21 cellular contexts compared by ENCODE assay signal in the genomic region with DNA sequence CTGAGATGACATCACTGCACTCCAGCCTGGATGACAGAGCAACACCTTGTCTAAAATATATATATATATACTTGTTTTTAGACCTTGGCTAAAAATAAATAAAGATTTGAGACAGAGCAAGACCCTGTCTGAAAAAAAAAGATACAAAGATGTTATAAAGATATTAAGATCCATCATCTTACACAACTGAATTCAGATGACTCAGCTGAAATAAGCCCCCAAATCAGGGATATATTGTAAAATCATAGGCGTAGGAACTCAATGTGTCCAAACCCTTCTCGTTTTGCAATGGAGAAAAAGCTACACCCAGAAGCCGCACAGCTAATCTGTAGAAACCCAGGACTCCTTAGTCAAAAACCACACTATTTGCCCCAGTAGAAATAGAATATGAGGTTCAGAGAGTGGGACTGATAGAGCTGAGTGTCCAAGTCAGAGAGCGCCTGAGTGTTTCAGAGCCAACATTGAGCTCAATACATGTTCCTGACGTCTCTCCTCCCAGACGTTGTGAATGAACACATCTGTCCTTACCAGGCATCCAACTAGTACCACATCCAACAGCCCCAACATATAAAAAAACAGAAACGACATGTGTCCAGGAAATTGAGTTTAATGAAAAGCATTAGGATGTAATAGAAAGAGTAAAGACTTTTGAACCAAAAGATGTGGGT.
A peak's percentile ranks its signal among the peaks of the same experiment; 100 is the strongest.
DNase-seq lines count a peak whose midpoint lies in the region; ATAC-seq, FAIRE-seq and TF ChIP-seq lines count a peak whose summit lies in the region.
"Had no signal": no experiment of that assay in that cellular context is flagged by ENCODE, and none has a peak within 500 bp of the region (broad histone marks: within the 10 kb centered on the region; RNA-seq: fewer than 3 reads in every experiment).

No MANE protein-coding gene starts in this region.

- H3K9me1 ChIP-seq in IMR-90 (ENCODE audit: insufficient read depth, low read length) = 0 out of 2 replicates have a peak, but pooled peaks cover under 1% of the 10 kb centered on the region

- no peak overlapping the region for H2AK9ac ChIP-seq in IMR-90 (replicated peaks; ENCODE audit: low read depth, low read length, poor library complexity)

- no peaks in the 10 kb centered on the region for H3K27me3 ChIP-seq in right cardiac atrium (ENCODE audit: control insufficient read depth, insufficient read depth)
- no peaks in the 10 kb centered on the region for H3K27me3 ChIP-seq in IMR-90 (ENCODE audit: control insufficient read depth, insufficient read depth, low read length)
- no peaks in the 10 kb centered on the region for H3K27me3 ChIP-seq in stomach
- H3K27me3 ChIP-seq: BLaER1 treated with 17β-estradiol and CSF1 and Interleukin-3, amounts not matched to agents 10 nM and 100 nM had no signal

- H3K56ac ChIP-seq in IMR-90 (ENCODE audit: extremely low read depth, insufficient read depth, low read length) = no peak overlapping the region

- H3K18ac ChIP-seq in IMR-90 (ENCODE audit: low read depth, low read length) = no peak overlapping the region

- no TSS peak for BruUV-seq in IMR-90 (replicated peaks; lab: Mats Ljungman, UMichigan)

- DNase-seq in right cardiac atrium = peak in 1 of 3 donors; percentile 47
- DNase-seq in cardiac septum (ENCODE audit: low spot score) = no peak
- DNase-seq in A549 (ENCODE audit: low read depth in 1 of 2, low spot score in 1 of 2) = no peak
- DNase-seq in IMR-90 = no peak
- DNase-seq in stomach = no peak
- no peak for DNase-seq in retina
- DNase-seq: 8988T; AML-193; Caco-2; Calu3; CD4-positive, alpha-beta T cell; CD8-positive, alpha-beta T cell; DMS79 treated with DMSO at 0.1 percent for 48 hours; GF-D8 had no signal

- no peak overlapping the region for H3K4ac ChIP-seq in IMR-90 (ENCODE audit: low read depth, low read length)

- WGBS in right cardiac atrium = 64% methylated on average over 7 of the region's 7 CpGs
- WGBS in A549 (ENCODE audit: missing lambda C conversion rate) = 55% methylated on average over 7 of the region's 7 CpGs
- no CpG with 5 or more reads among the region's 7 CpGs for WGBS in IMR-90 (ENCODE audit: extremely low coverage in 2 of 2, insufficient read length in 1 of 2), 2 experiments
- 59 to 81% (median 74%) methylated on average over 7 of the region's 7 CpGs for WGBS in stomach, 5 donors

- H4K20me1 ChIP-seq in IMR-90 (ENCODE audit: insufficient read depth, low read length) = no peaks in the 10 kb centered on the region
- H4K20me1 ChIP-seq: BLaER1 treated with 17β-estradiol and CSF1 and Interleukin-3, amounts not matched to agents 10 nM and 100 nM had no signal

- no peaks in the 10 kb centered on the region for H3K79me1 ChIP-seq in IMR-90 (ENCODE audit: low read depth in 1 of 2, low read length in 2 of 2)

- no peak overlapping the region for H2AK5ac ChIP-seq in IMR-90 (ENCODE audit: low read depth, low read length)

- H3K36me3 ChIP-seq in IMR-90 (ENCODE audit: control insufficient read depth, insufficient read depth, low read length) (no peaks in the 10 kb centered on the region), stomach (no peaks in the 10 kb centered on the region)
- H3K36me3 ChIP-seq: BLaER1 treated with 17β-estradiol and CSF1 and Interleukin-3, amounts not matched to agents 10 nM and 100 nM had no signal

- no peak for TF ChIP-seq POLR2A in A549 (IDR thresholded peaks at IDR 0.05; ENCODE audit: low read length)
- TF ChIP-seq POLR2A in IMR-90 (IDR thresholded peaks at IDR 0.05; ENCODE audit: low read depth, low read length) = no peak
- TF ChIP-seq POLR2A in stomach (IDR thresholded peaks at IDR 0.05) = no peak

- TF ChIP-seq CTCF in A549 (IDR thresholded peaks at IDR 0.05) (no peak), IMR-90 (conservative IDR thresholded peaks at IDR 0.05; ENCODE audit: low read depth, low read length) (no peak), stomach (IDR thresholded peaks at IDR 0.05) (no peak)

- H4K8ac ChIP-seq in IMR-90 (ENCODE audit: low read depth in 2 of 2, low read length in 2 of 2) = no peak overlapping the region

- H3K14ac ChIP-seq in IMR-90 (replicated peaks; ENCODE audit: low read depth, low read length) = no peak overlapping the region

- H3K9me3 ChIP-seq in right cardiac atrium (ENCODE audit: control insufficient read depth, low read length) (no peaks in the 10 kb centered on the region), A549 (no peaks in the 10 kb centered on the region), IMR-90 (ENCODE audit: control insufficient read depth, insufficient read depth, low read length) (no peaks in the 10 kb centered on the region), stomach (no peaks in the 10 kb centered on the region)
- H3K9me3 ChIP-seq: BLaER1 treated with 17β-estradiol and CSF1 and Interleukin-3, amounts not matched to agents 10 nM and 100 nM; Caco-2 had no signal

- H3K4me1 ChIP-seq in right cardiac atrium (ENCODE audit: control insufficient read depth, insufficient read depth, low read length) (peaks cover 7% of the 10 kb centered on the region), A549 (no peaks in the 10 kb centered on the region), IMR-90 (ENCODE audit: control insufficient read depth, insufficient read depth, low read length) (peaks cover 12% of the 10 kb centered on the region), stomach (peaks cover 0 to 8% (median 2%) of the 10 kb centered on the region in 4 donors)
- H3K4me1 ChIP-seq: Caco-2 had no signal

- in situ Hi-C loops in IMR-90 (cut with MboI; ENCODE audit: low sequenced_read_pairs) = no loop called here

- no peak overlapping the region for H2AFZ ChIP-seq in IMR-90 (replicated peaks; ENCODE audit: low read length, poor library complexity)

- POLR2A ChIA-PET in A549 (lab: Yijun Ruan, JAX) (no interaction called here), IMR-90 (lab: Charles Lee; ENCODE audit: unreplicated experiment) (no interaction called here)

- H3K4me2 ChIP-seq in A549 (no peak overlapping the region), IMR-90 (ENCODE audit: low read depth, low read length) (no peak overlapping the region)
- H3K4me2 ChIP-seq: BLaER1 treated with 17β-estradiol and CSF1 and Interleukin-3, amounts not matched to agents 10 nM and 100 nM had no signal

- H2BK20ac ChIP-seq in IMR-90 (ENCODE audit: low read depth, low read length) = no peak overlapping the region

- dilution Hi-C loops in IMR-90 (cut with HindIII; ENCODE audit: low sequenced_read_pairs, unreplicated experiment) = no loop called here

- H2BK120ac ChIP-seq in IMR-90 (ENCODE audit: low read depth, low read length) = no peak overlapping the region

- H4K5ac ChIP-seq in IMR-90 (ENCODE audit: low read depth, low read length) = no peak overlapping the region

- no peak overlapping the region for H4K91ac ChIP-seq in IMR-90 (ENCODE audit: insufficient read depth, low read depth, low read length)

- intact Hi-C loops in right cardiac atrium (cut with DNase I) = no loop called here
- intact Hi-C loops in cardiac septum (cut with DNase I) = no loop called here
- intact Hi-C loops in IMR-90 (cut with micrococcal nuclease) = loop anchor here (5.0 kb wide), 1 partner anchor 107 kb away; no protein-coding TSS in a partner anchor
- intact Hi-C loops in stomach (cut with DNase I; ENCODE audit: low total_unique reads) = no loop called here

- no peak overlapping the region for H2BK5ac ChIP-seq in IMR-90 (ENCODE audit: low read depth, low read length, poor library complexity, severe bottlenecking)

- H3K4me3 ChIP-seq in right cardiac atrium (ENCODE audit: low read length) (no peak overlapping the region), A549 (no peak overlapping the region), IMR-90 (ENCODE audit: insufficient read depth, low read depth, low read length) (no peak overlapping the region), stomach (no peak overlapping the region)
- H3K4me3 ChIP-seq: BLaER1 treated with 17β-estradiol and CSF1 and Interleukin-3, amounts not matched to agents 10 nM and 100 nM had no signal

- ATAC-seq in right cardiac atrium = peak; percentile 40 to 54
- no peak for ATAC-seq in A549
- ATAC-seq in IMR-90 (ENCODE audit: low read depth) = no peak
- ATAC-seq: CD8-positive, alpha-beta T cell had no signal

- TF ChIP-seq EP300 in A549 (IDR thresholded peaks at IDR 0.05) (no peak), stomach (IDR thresholded peaks at IDR 0.05) (no peak)

- H2BK15ac ChIP-seq in IMR-90 (ENCODE audit: low read depth, low read length) = no peak overlapping the region

- H3K9ac ChIP-seq in IMR-90 (ENCODE audit: low read depth, low read length) = no peak overlapping the region
- H3K9ac ChIP-seq: BLaER1 treated with 17β-estradiol and CSF1 and Interleukin-3, amounts not matched to agents 10 nM and 100 nM had no signal

- H3K23ac ChIP-seq in IMR-90 (ENCODE audit: low read depth, low read length) = no peak overlapping the region

- TF ChIP-seq RAD21 in A549 (conservative IDR thresholded peaks at IDR 0.05 in 1 of 2, IDR thresholded peaks at IDR 0.05 in 1 of 2) (no peak), IMR-90 (IDR thresholded peaks at IDR 0.05; ENCODE audit: low read length) (no peak)

- H3K27ac ChIP-seq in right cardiac atrium (ENCODE audit: low read length) (no peak overlapping the region), A549 (no peak overlapping the region), IMR-90 (ENCODE audit: insufficient read depth, low read length) (no peak overlapping the region), stomach (no peak overlapping the region)
- H3K27ac ChIP-seq: BLaER1 treated with 17β-estradiol and CSF1 and Interleukin-3, amounts not matched to agents 10 nM and 100 nM; C4-2B had no signal

- FAIRE-seq in A549 (lab: Jason Lieb, UNC) = no peak
- FAIRE-seq: A204.1, D721Med, G401.6, GM12891, GM19239 had no signal

- CTCF ChIA-PET in A549 (lab: Yijun Ruan, JAX) = no interaction called here
- CTCF ChIA-PET in IMR-90 (lab: Yijun Ruan, JAX) = no interaction called here

TF ChIP-seq in A549, 52 proteins besides CTCF, POLR2A, EP300 and RAD21:
- TF ChIP-seq FOSL2 (IDR thresholded peaks at IDR 0.05) = no peak
- TF ChIP-seq FOSL2 (CRISPR knock-in tag; IDR thresholded peaks at IDR 0.05) = no peak
- peak; percentile 43 for TF ChIP-seq MAFK (IDR thresholded peaks at IDR 0.05; ENCODE audit: partially characterized antibody)
TF ChIP-seq in A549: peak in this region for 1.

TF ChIP-seq in IMR-90, 13 proteins besides CTCF, POLR2A, EP300 and RAD21 (continues in another document):
- TF ChIP-seq MAZ (IDR thresholded peaks at IDR 0.05; ENCODE audit: borderline replicate concordance, low read depth, low read length) = no peak
- no peak for TF ChIP-seq BHLHE40 (IDR thresholded peaks at IDR 0.05; ENCODE audit: low read depth, low read length)
- no peak for TF ChIP-seq SMC3 (IDR thresholded peaks at IDR 0.05; ENCODE audit: low read depth, low read length)
- no peak for TF ChIP-seq FOS (IDR thresholded peaks at IDR 0.05; ENCODE audit: low read depth, low read length)
- TF ChIP-seq, protein P1, sequence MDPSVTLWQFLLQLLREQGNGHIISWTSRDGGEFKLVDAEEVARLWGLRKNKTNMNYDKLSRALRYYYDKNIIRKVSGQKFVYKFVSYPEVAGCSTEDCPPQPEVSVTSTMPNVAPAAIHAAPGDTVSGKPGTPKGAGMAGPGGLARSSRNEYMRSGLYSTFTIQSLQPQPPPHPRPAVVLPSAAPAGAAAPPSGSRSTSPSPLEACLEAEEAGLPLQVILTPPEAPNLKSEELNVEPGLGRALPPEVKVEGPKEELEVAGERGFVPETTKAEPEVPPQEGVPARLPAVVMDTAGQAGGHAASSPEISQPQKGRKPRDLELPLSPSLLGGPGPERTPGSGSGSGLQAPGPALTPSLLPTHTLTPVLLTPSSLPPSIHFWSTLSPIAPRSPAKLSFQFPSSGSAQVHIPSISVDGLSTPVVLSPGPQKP (IDR thresholded peaks at IDR 0.05; ENCODE audit: borderline replicate concordance, low read depth, low read length) = no peak

Comparison
In these comparisons a context has a peak if more than half of its experiments do, and no peak if none do; other contexts are left out.
1. ATAC-seq: peak in right cardiac atrium (2 of 2); none in A549 (0 of 2) and IMR-90 (single experiment).